ENCODE assay signal across 8 cellular contexts in genomic region chr22:37844904-37845334, GRCh38. TPM values are rescaled to one million over a fixed set of nuclear protein-coding genes. Genes with fewer than 3 reads are reported as not detected.
DNase-seq lines count a peak whose midpoint lies in the region; ATAC-seq and TF ChIP-seq lines count a peak whose summit lies in the region.

No MANE protein-coding gene starts in this region.

- H3K4me2 ChIP-seq in BLaER1 treated with 17β-estradiol and CSF1 and Interleukin-3, amounts not matched to agents 10 nM and 100 nM = peak overlapping the region in 8 of 11 experiments; percentile 18 to 63 (median 37); a peak in 11 of 22 replicates

- H3K4me1 Mint-ChIP-seq in neural crest cell = peaks cover 35% of the 10 kb centered on the region

- H3K9me3 ChIP-seq in BLaER1 treated with 17β-estradiol and CSF1 and Interleukin-3, amounts not matched to agents 10 nM and 100 nM (replicated peaks in 1 of 11) = peaks cover 0 to 12% (median 9%) of the 10 kb centered on the region in 11 experiments; a peak in 14 of 22 replicates

- no peaks in the 10 kb centered on the region for H3K36me3 Mint-ChIP-seq in neural crest cell (ENCODE audit: low read depth)

- peak overlapping the region; percentile 29 to 87 (median 59); a peak in 16 of 22 replicates for H3K27ac ChIP-seq in BLaER1 treated with 17β-estradiol and CSF1 and Interleukin-3, amounts not matched to agents 10 nM and 100 nM
- H3K27ac ChIP-seq in coronary artery = peak overlapping the region; percentile 49 to 96

- intact Hi-C loops in sciatic nerve (cut with DNase I) = no loop called here

- H3K4me3 ChIP-seq in BLaER1 treated with 17β-estradiol and CSF1 and Interleukin-3, amounts not matched to agents 10 nM and 100 nM = peak overlapping the region; percentile 57 to 93 (median 86)
- H3K4me3 ChIP-seq in NB4 (ENCODE audit: low read depth, low read length) (peak overlapping the region; percentile 89), coronary artery (peak overlapping the region; percentile 96)

- no peak overlapping the region for H3K27ac Mint-ChIP-seq in neural crest cell (ENCODE audit: unreplicated experiment)

- H3K4me3 Mint-ChIP-seq in neural crest cell = peak overlapping the region; percentile 91

- no peak for TF ChIP-seq POLR2A in NB4 (IDR thresholded peaks at IDR 0.05; ENCODE audit: extremely low read depth, insufficient read length)

- no peak for DNase-seq in NB4 (ENCODE audit: low read depth)
- DNase-seq in coronary artery (ENCODE audit: low spot score) = no peak
- DNase-seq in neural crest cell (ENCODE audit: low read depth, low spot score) = no peak
- no peak for DNase-seq in NCI-H1105 (lab: John Stamatoyannopoulos, UW)
- DNase-seq in sciatic nerve (ENCODE audit: low spot score) = no peak

- ATAC-seq in GM19452 (IDR thresholded peaks at IDR 0.05; ENCODE audit: unreplicated experiment) = no peak
- no peak for ATAC-seq in HG03565 (IDR thresholded peaks at IDR 0.05; ENCODE audit: unreplicated experiment)
- ATAC-seq in sciatic nerve = no peak

- H4K20me1 ChIP-seq in BLaER1 treated with 17β-estradiol and CSF1 and Interleukin-3, amounts not matched to agents 10 nM and 100 nM = peaks cover 0 to 36% (median 9%) of the 10 kb centered on the region in 11 experiments; a peak in 11 of 22 replicates

- peaks cover 26 to 37% (median 29%) of the 10 kb centered on the region in 10 experiments for H3K4me1 ChIP-seq in BLaER1 treated with 17β-estradiol and CSF1 and Interleukin-3, amounts not matched to agents 10 nM and 100 nM

- peak overlapping the region in 5 of 11 experiments; percentile 14 to 35 (median 25); a peak in 3 of 22 replicates for H3K9ac ChIP-seq in BLaER1 treated with 17β-estradiol and CSF1 and Interleukin-3, amounts not matched to agents 10 nM and 100 nM

- TF ChIP-seq CTCF in NB4 (IDR thresholded peaks at IDR 0.05; ENCODE audit: low read depth, low read length) (no peak), coronary artery (IDR thresholded peaks at IDR 0.05) (no peak), neural crest cell (conservative IDR thresholded peaks at IDR 0.05) (peak; percentile 1)

- peaks cover 1 to 21% (median 3%) of the 10 kb centered on the region in 11 experiments; a peak in 21 of 22 replicates for H3K36me3 ChIP-seq in BLaER1 treated with 17β-estradiol and CSF1 and Interleukin-3, amounts not matched to agents 10 nM and 100 nM

- H3K27me3 Mint-ChIP-seq in neural crest cell (ENCODE audit: low read depth) = no peaks in the 10 kb centered on the region

- no peaks in the 10 kb centered on the region for H3K9me3 Mint-ChIP-seq in neural crest cell

- H3K27me3 ChIP-seq in BLaER1 treated with 17β-estradiol and CSF1 and Interleukin-3, amounts not matched to agents 10 nM and 100 nM = no peaks in the 10 kb centered on the region

RNA-seq across cellular contexts. Expression of gene ANKRD54, which starts 0.8 kb away (rescaled TPM):
- total RNA-seq in neural crest cell (31.3 and 31.7 TPM in 2 replicates), sciatic nerve (17.3 TPM)

RNA-seq across cellular contexts. Expression of gene EIF3L, which starts 4.3 kb away (rescaled TPM):
- total RNA-seq in neural crest cell (725 and 748 TPM in 2 replicates), sciatic nerve (315 TPM)

RNA-seq across cellular contexts. Expression of gene GALR3, which starts 21.7 kb away (rescaled TPM):
- total RNA-seq in neural crest cell (0.49 TPM in 1 of 2 replicates, not detected in the other), sciatic nerve (not detected)

RNA-seq across cellular contexts. Expression of gene GCAT, which starts 37.2 kb away (rescaled TPM):
- 53.1 and 55.8 TPM in 2 replicates for total RNA-seq in neural crest cell
- 7.6 TPM for total RNA-seq in sciatic nerve
